ENCODE assay signal across 9 cellular contexts in the genomic region with DNA sequence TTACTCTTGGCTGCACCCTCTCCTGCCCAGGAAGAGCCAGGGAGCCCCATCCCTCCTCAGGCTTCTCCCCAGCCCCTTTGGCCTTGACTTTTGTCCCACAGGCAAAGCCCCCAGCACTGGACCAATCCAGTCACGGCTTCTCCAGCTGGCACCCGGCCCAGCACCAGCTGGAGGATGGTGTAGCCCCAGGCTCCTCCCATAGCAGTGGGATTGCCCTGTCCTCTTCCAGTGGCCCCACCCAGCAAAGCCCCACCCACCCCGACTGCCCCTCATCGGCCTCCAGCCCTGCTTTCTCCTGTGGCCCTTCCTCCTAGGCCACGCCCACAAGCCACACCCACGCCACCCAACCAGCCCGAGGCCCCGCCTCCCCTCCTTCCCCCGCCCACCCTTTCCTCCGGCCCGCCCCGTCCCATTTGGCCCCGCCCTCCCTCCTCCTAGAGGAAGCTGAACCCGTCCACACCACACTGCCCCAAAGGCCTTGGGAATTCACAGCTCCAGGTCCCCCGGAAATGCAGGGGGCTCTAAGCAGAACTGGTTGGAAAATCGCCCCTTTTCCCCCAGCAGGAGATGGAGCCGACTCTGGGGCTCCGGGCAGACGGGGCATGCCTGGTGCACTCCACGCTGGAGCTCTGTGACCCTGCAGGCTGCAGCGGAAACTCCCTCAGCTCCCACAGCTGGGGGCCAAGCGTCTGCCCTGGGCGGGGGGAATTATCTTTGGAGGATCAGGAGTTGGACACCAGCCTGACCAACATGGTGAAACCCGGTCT. TPM values are rescaled to one million over a fixed set of nuclear protein-coding genes. Genes with fewer than 3 reads are reported as not detected.
A peak's percentile ranks its signal among the peaks of the same experiment; 100 is the strongest.
DNase-seq lines count a peak whose midpoint lies in the region; ATAC-seq, FAIRE-seq and TF ChIP-seq lines count a peak whose summit lies in the region.
"Had no signal": no experiment of that assay in that cellular context is flagged by ENCODE, and none has a peak within 500 bp of the region (broad histone marks: within the 10 kb centered on the region; RNA-seq: fewer than 3 reads in every experiment).

No MANE protein-coding gene starts in this region.

- TF ChIP-seq CTCF in HepG2 (CRISPR knock-in tag; IDR thresholded peaks at IDR 0.05): no peak

- H3K79me2 ChIP-seq in HepG2 (ENCODE audit: insufficient read depth, low read length): no peaks in the 10 kb centered on the region

- peaks cover 6% of the 10 kb centered on the region for H3K36me3 Mint-ChIP-seq in T-cell

- peak; percentile 40 for DNase-seq in NCI-H1092 (lab: John Stamatoyannopoulos, UW)
- DNase-seq in NCI-H1092 treated with DMSO at 0.1 percent for 48 hours (lab: John Stamatoyannopoulos, UW): no peak
- DNase-seq in M059J (ENCODE audit: low read depth): peak; percentile 70
- peak in 13 of 34 experiments; percentile 20 to 57 (median 36) for DNase-seq in T-cell
- DNase-seq in dermis blood vessel endothelial cell: peak; percentile 71
- DNase-seq in HepG2 (ENCODE audit: low spot score): peak; percentile 85
- peak; percentile 76 for DNase-seq in stimulated activated naive CD8-positive, alpha-beta T cell treated with anti-CD3 and anti-CD28 coated beads, Interleukin-15, Interleukin-2, amounts not matched to agents 100 U/mL and 50 U/mL, for 24 hours
- DNase-seq in amniotic stem cell (lab: John Stamatoyannopoulos, UW): no peak

- FAIRE-seq in HepG2 (lab: Jason Lieb, UNC): peak; percentile 66
- FAIRE-seq: A204.1 had no signal

- H3K9me3 Mint-ChIP-seq in T-cell: no peaks in the 10 kb centered on the region

- peaks cover 4 to 7% of the 10 kb centered on the region in 2 experiments; a peak in 3 of 5 replicates for H3K36me3 ChIP-seq in HepG2 (replicated peaks in 1 of 2; ENCODE audit: control insufficient read depth in 1 of 2, insufficient read depth in 2 of 2, low read length in 2 of 2)

- TF ChIP-seq EP300 in HepG2 (IDR thresholded peaks at IDR 0.05; ENCODE audit: low read depth in 2 of 2, low read length in 2 of 2) (0 out of 4 replicates have a peak, but pooled peaks of 1 of the 2 experiments have one; percentile 36), HepG2 (CRISPR knock-in tag; IDR thresholded peaks at IDR 0.05; ENCODE audit: borderline replicate concordance) (no peak)

- CTCF ChIA-PET in T-cell (lab: Charles Lee): no interaction called here
- CTCF ChIA-PET in HepG2 (lab: Yijun Ruan, JAX; ENCODE audit: low intra/inter-chr PET ratio, low total read pairs): no interaction called here

- no peaks in the 10 kb centered on the region for H4K20me1 ChIP-seq in HepG2 (ENCODE audit: insufficient read depth, low read length)

- peak overlapping the region; percentile 63 for H3K4me2 ChIP-seq in HepG2 (ENCODE audit: low read depth, low read length)

- ATAC-seq in T-cell (replicated peaks in 1 of 4): peak in 3 of 4 experiments; percentile 24 to 50 (median 42)
- ATAC-seq in HepG2: peak; percentile 80
- no peak for ATAC-seq in stimulated activated naive CD8-positive, alpha-beta T cell treated with anti-CD3 and anti-CD28 coated beads, Interleukin-15, Interleukin-2, amounts not matched to agents 100 U/mL and 50 U/mL, for 24 hours

- no peak for TF ChIP-seq POLR2A in HepG2 (IDR thresholded peaks at IDR 0.05; ENCODE audit: insufficient read depth in 1 of 2, low read depth in 2 of 2, low read length in 2 of 2)

- BruUV-seq in HepG2 (replicated peaks; lab: Mats Ljungman, UMichigan): no TSS peak

- H2AFZ ChIP-seq in HepG2 (ENCODE audit: low read length): no peak overlapping the region

- intact Hi-C loops in HepG2 (cut with micrococcal nuclease; ENCODE audit: unreplicated experiment): loop anchor here (10.0 kb wide), 1 partner anchor 53 kb away; a partner anchor contains a TSS

- no peak overlapping the region for H3K27ac Mint-ChIP-seq in T-cell

- H3K4me3 ChIP-seq in HepG2 (replicated peaks in 1 of 3; ENCODE audit: insufficient read depth in 1 of 3, low read depth in 2 of 3, low read length in 3 of 3): peak overlapping the region in 1 of 3 experiments; percentile 43; a peak in 1 of 6 replicates

- H3K9ac ChIP-seq in HepG2 (ENCODE audit: insufficient read depth, low read depth, low read length): 0 out of 2 replicates have a peak overlapping the region, but pooled peaks have one; percentile 8

- H3K27me3 ChIP-seq in HepG2 (ENCODE audit: control insufficient read depth in 1 of 2, insufficient read depth in 2 of 2, low read length in 2 of 2): no peaks in the 10 kb centered on the region

- no peak for TF ChIP-seq RAD21 in HepG2 (CRISPR knock-in tag; IDR thresholded peaks at IDR 0.05)

- peaks cover 0 to 2% (median 0%) of the 10 kb centered on the region in 3 donors for H3K4me1 Mint-ChIP-seq in T-cell

- WGBS in HepG2 (ENCODE audit: low lambda C conversion rate): 21% methylated on average over 11 of the region's 24 CpGs

- H3K4me1 ChIP-seq in HepG2 (ENCODE audit: insufficient read depth, low read length): peaks cover 16% of the 10 kb centered on the region

- H3K9me3 ChIP-seq in HepG2 (ENCODE audit: low read length): no peaks in the 10 kb centered on the region

- in situ Hi-C loops in HepG2 (cut with HindIII; ENCODE audit: extremely low pct_ligation_motif_present, low pct_unique_long_range_greater_than_20kb): no loop called here

- peak overlapping the region; percentile 70 for H3K27ac ChIP-seq in HepG2 (ENCODE audit: extremely low read length, insufficient read depth, low read length)

- H3K4me3 Mint-ChIP-seq in T-cell: no peak overlapping the region

- H3K27me3 Mint-ChIP-seq in T-cell: peaks cover 0 to 7% of the 10 kb centered on the region in 2 donors

- POLR2A ChIA-PET in T-cell (lab: Charles Lee): no interaction called here
- POLR2A ChIA-PET in HepG2 (lab: Yijun Ruan, JAX): interaction anchor here (0.9 to 2.6 kb wide), 17 partner anchors 9 to 91 kb away, joined by 3 to 28 read pairs (median 5); a partner anchor contains a TSS

TF ChIP-seq in HepG2, 621 proteins besides CTCF, POLR2A, EP300 and RAD21 (continues in another document):
- TF ChIP-seq HNF4G (IDR thresholded peaks at IDR 0.05; ENCODE audit: borderline replicate concordance, low read depth, low read length): peak; percentile 64; the same call in 1 of the 2 replicates
- no peak for TF ChIP-seq HNF4G (CRISPR knock-in tag; IDR thresholded peaks at IDR 0.05; ENCODE audit: borderline replicate concordance, low read depth)
- no peak for TF ChIP-seq SRSF9 (IDR thresholded peaks at IDR 0.05; ENCODE audit: borderline replicate concordance, insufficient read depth, low read depth, low read length, poor library complexity, severe bottlenecking)

RNA-seq across cellular contexts. Expression of a gene that starts 25.2 kb away (rescaled TPM):
- total RNA-seq in M059J (2014; rRNA removed; shearing (Covaris generic)): 16.5 and 26.9 TPM in 2 replicates
- 10 to 100 TPM; 52.2 to 76.4 (median 54.7) TPM for total RNA-seq in T-cell
- total RNA-seq in dermis blood vessel endothelial cell: 35.4 and 45.0 TPM in 2 replicates
- 28.2 and 31.6 TPM in 2 replicates for total RNA-seq in HepG2 (2016; rRNA removed; fragmentation: Illumina TruSeq; extraction: Trizol)
- 7.8 and 8.0 TPM in 2 replicates for total RNA-seq in HepG2 (2016; cell fraction: cytosol; rRNA removed; fragmentation: Illumina TruSeq; extraction: Trizol; ENCODE audit: low read depth)
- total RNA-seq in HepG2 (2016; cell fraction: insoluble cytoplasmic fraction; rRNA removed; fragmentation: Illumina TruSeq; extraction: Trizol): 27.8 and 31.5 TPM in 2 replicates
- total RNA-seq in HepG2 (2016; cell fraction: membrane; rRNA removed; fragmentation: Illumina TruSeq; extraction: Trizol): 18.9 and 22.1 TPM in 2 replicates
- total RNA-seq in HepG2 (2016; cell fraction: nucleus; rRNA removed; fragmentation: Illumina TruSeq; extraction: Trizol): 26.6 and 28.2 TPM in 2 replicates
- polyA plus RNA-seq in HepG2 (2011; rRNA removed): 35.2 and 44.4 TPM in 2 replicates
- 32.6 and 49.3 TPM in 2 replicates for polyA plus RNA-seq in HepG2 (2011; cell fraction: cytosol; rRNA removed)
- polyA plus RNA-seq in HepG2 (2011; cell fraction: nucleus; rRNA removed): 186 and 201 TPM in 2 replicates
- polyA plus RNA-seq in HepG2 (2012): 33.0 and 39.4 TPM in 2 replicates
- 13.8 and 16.4 TPM in 2 replicates for polyA plus RNA-seq in HepG2 (2016; cell fraction: cytosol; fragmentation: Illumina TruSeq; extraction: Trizol; ENCODE audit: low read depth)
- polyA plus RNA-seq in HepG2 (2016; cell fraction: insoluble cytoplasmic fraction; fragmentation: Illumina TruSeq; extraction: Trizol; ENCODE audit: low read depth): 49.1 and 51.2 TPM in 2 replicates
- 21.9 and 26.3 TPM in 2 replicates for polyA plus RNA-seq in HepG2 (2016; cell fraction: membrane; fragmentation: Illumina TruSeq; extraction: Trizol; ENCODE audit: low read depth)
- 111 and 112 TPM in 2 replicates for polyA plus RNA-seq in HepG2 (2016; cell fraction: nucleus; fragmentation: Illumina TruSeq; extraction: Trizol; ENCODE audit: insufficient read depth, low read depth)
- polyA minus RNA-seq in HepG2 (2011; rRNA and poly(A)+ RNA removed; ENCODE audit: low replicate concordance): 16.3 and 17.4 TPM in 2 replicates
- polyA minus RNA-seq in HepG2 (2011; cell fraction: cytosol; rRNA and poly(A)+ RNA removed): 9.7 and 12.6 TPM in 2 replicates
- 19.2 and 26.4 TPM in 2 replicates for polyA minus RNA-seq in HepG2 (2011; cell fraction: nucleus; rRNA and poly(A)+ RNA removed)

RNA-seq across cellular contexts. Expression of a gene that starts 52.9 kb away (rescaled TPM):
- 0.37 and 0.84 TPM in 2 replicates for total RNA-seq in M059J (2014; rRNA removed; shearing (Covaris generic))
- total RNA-seq in T-cell: 10 to 100 TPM; 10.6 to 26.9 (median 23.5) TPM
- total RNA-seq in dermis blood vessel endothelial cell: 1.7 and 2.9 TPM in 2 replicates
- total RNA-seq in HepG2 (2016; rRNA removed; fragmentation: Illumina TruSeq; extraction: Trizol): 18.3 and 24.6 TPM in 2 replicates
- total RNA-seq in HepG2 (2016; cell fraction: cytosol; rRNA removed; fragmentation: Illumina TruSeq; extraction: Trizol; ENCODE audit: low read depth): 23.5 and 25.0 TPM in 2 replicates
- 16.6 and 27.2 TPM in 2 replicates for total RNA-seq in HepG2 (2016; cell fraction: insoluble cytoplasmic fraction; rRNA removed; fragmentation: Illumina TruSeq; extraction: Trizol)
- total RNA-seq in HepG2 (2016; cell fraction: membrane; rRNA removed; fragmentation: Illumina TruSeq; extraction: Trizol): 46.3 and 47.4 TPM in 2 replicates
- 13.2 TPM in 2 replicates for total RNA-seq in HepG2 (2016; cell fraction: nucleus; rRNA removed; fragmentation: Illumina TruSeq; extraction: Trizol)
- 10.5 and 15.0 TPM in 2 replicates for polyA plus RNA-seq in HepG2 (2011; rRNA removed)
- polyA plus RNA-seq in HepG2 (2011; cell fraction: cytosol; rRNA removed): 11.8 and 14.5 TPM in 2 replicates
- 19.8 and 24.0 TPM in 2 replicates for polyA plus RNA-seq in HepG2 (2011; cell fraction: nucleus; rRNA removed)
- polyA plus RNA-seq in HepG2 (2012): 15.3 and 21.4 TPM in 2 replicates
- polyA plus RNA-seq in HepG2 (2016; cell fraction: cytosol; fragmentation: Illumina TruSeq; extraction: Trizol; ENCODE audit: low read depth): 24.2 and 28.1 TPM in 2 replicates
- 17.0 and 28.9 TPM in 2 replicates for polyA plus RNA-seq in HepG2 (2016; cell fraction: insoluble cytoplasmic fraction; fragmentation: Illumina TruSeq; extraction: Trizol; ENCODE audit: low read depth)
- 45.2 and 45.4 TPM in 2 replicates for polyA plus RNA-seq in HepG2 (2016; cell fraction: membrane; fragmentation: Illumina TruSeq; extraction: Trizol; ENCODE audit: low read depth)
- 26.8 and 30.8 TPM in 2 replicates for polyA plus RNA-seq in HepG2 (2016; cell fraction: nucleus; fragmentation: Illumina TruSeq; extraction: Trizol; ENCODE audit: insufficient read depth, low read depth)
- 3.5 and 14.9 TPM in 2 replicates for polyA minus RNA-seq in HepG2 (2011; rRNA and poly(A)+ RNA removed; ENCODE audit: low replicate concordance)
- 7.5 and 11.2 TPM in 2 replicates for polyA minus RNA-seq in HepG2 (2011; cell fraction: cytosol; rRNA and poly(A)+ RNA removed)
- polyA minus RNA-seq in HepG2 (2011; cell fraction: nucleus; rRNA and poly(A)+ RNA removed): 5.2 and 7.6 TPM in 2 replicates

Comparison
In these comparisons a context has a peak if more than half of its experiments do, and no peak if none do; other contexts are left out.
1. DNase-seq: peak in NCI-H1092 (single experiment), M059J (single experiment), dermis blood vessel endothelial cell (single experiment), HepG2 (single experiment) and stimulated activated naive CD8-positive, alpha-beta T cell treated with anti-CD3 and anti-CD28 coated beads, Interleukin-15, Interleukin-2, amounts not matched to agents 100 U/mL and 50 U/mL, for 24 hours (single experiment); none in NCI-H1092 treated with DMSO at 0.1 percent for 48 hours (single experiment) and amniotic stem cell (single experiment).